ENCODE assay signal across 11 cellular contexts in the genomic region with DNA sequence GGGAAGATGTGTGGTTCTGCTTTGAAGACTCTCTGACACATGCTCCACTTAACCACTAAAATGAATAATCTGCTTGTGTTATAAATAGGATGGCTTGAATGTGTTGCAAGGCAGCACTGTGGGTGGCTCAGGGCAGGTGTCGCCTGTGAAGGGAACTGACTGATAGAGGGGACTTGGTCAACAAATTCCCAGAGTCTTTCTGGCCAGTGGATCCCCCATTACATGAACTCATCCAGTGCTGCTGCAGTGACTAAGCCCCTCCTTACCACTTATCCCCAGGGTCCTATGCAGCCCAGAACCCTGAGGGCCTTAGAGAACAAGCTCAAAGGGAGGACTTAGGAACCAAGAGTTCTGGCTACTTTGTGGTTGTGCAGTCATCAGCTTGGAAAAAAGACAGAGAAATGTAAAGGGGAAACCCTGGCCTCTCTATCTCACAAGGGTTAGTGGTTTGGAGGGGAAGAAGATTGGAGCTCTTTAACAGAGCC.
DNase-seq lines count a peak whose midpoint lies in the region; ATAC-seq and FAIRE-seq lines count a peak whose summit lies in the region.
"Had no signal": no experiment of that assay in that cellular context is flagged by ENCODE, and none has a peak within 500 bp of the region (broad histone marks: within the 10 kb centered on the region; RNA-seq: fewer than 3 reads in every experiment).

No MANE protein-coding gene starts in this region.

- H3K9ac ChIP-seq in adipocyte (ENCODE audit: low read length) (no peak overlapping the region), neuronal stem cell (ENCODE audit: low read depth, low read length, poor library complexity) (no peak overlapping the region)

- no peak overlapping the region for H2BK5ac ChIP-seq in neuronal stem cell (ENCODE audit: low read length)

- no peaks in the 10 kb centered on the region for H3K79me1 ChIP-seq in neuronal stem cell (ENCODE audit: low read depth, low read length)

- no peak overlapping the region for H3K18ac ChIP-seq in neuronal stem cell (ENCODE audit: low read length)

- H3K9me3 Mint-ChIP-seq in stimulated activated naive CD8-positive, alpha-beta T cell treated with anti-CD3 and anti-CD28 coated beads, Interleukin-15, amount 100 ng/mL, for 72 hours: no peaks in the 10 kb centered on the region
- H3K9me3 Mint-ChIP-seq: memory B cell had no signal

- no peak overlapping the region for H2BK15ac ChIP-seq in neuronal stem cell (ENCODE audit: low read length)

- no peak overlapping the region for H2AFZ ChIP-seq in neuronal stem cell (ENCODE audit: low read length)

- DNase-seq in left ventricle myocardium superior: no peak
- no peak for DNase-seq in Right ventricle myocardium inferior (ENCODE audit: missing footprints)
- DNase-seq in adipocyte (ENCODE audit: low read depth): peak; percentile 15
- peak in 1 of 2 donors; percentile 47 for DNase-seq in stimulated activated naive CD8-positive, alpha-beta T cell treated with anti-CD3 and anti-CD28 coated beads, Interleukin-15, amount 100 ng/mL, for 72 hours
- DNase-seq in neuronal stem cell (ENCODE audit: low spot score): no peak
- DNase-seq in frontal cortex (ENCODE audit: low spot score in 2 of 2): no peak
- no peak for DNase-seq in HuH-7.5 (ENCODE audit: low spot score)
- DNase-seq: GOT3, NCI-H1694 had no signal

- H3K4me2 ChIP-seq in neuronal stem cell (ENCODE audit: insufficient read depth, low read length, poor library complexity, severe bottlenecking): no peak overlapping the region

- intact Hi-C loops in left ventricle myocardium superior (cut with micrococcal nuclease): no loop called here
- intact Hi-C loops in Right ventricle myocardium inferior (cut with DNase I): loop anchor here (10.0 kb wide), 1 partner anchor 189 kb away; no protein-coding TSS in a partner anchor

- no peak overlapping the region for H3K4ac ChIP-seq in neuronal stem cell (ENCODE audit: low read length)

- no peak overlapping the region for H3K23ac ChIP-seq in neuronal stem cell (ENCODE audit: low read depth, low read length, poor library complexity)

- H3K36me3 ChIP-seq in adipocyte (ENCODE audit: control insufficient read depth, insufficient read depth, low read length, severe bottlenecking) (no peaks in the 10 kb centered on the region), neuronal stem cell (replicated peaks in 1 of 2; ENCODE audit: control insufficient read depth in 2 of 2, insufficient read depth in 2 of 2, low read length in 2 of 2) (no peaks in the 10 kb centered on the region)

- H3K27me3 ChIP-seq in adipocyte (replicated peaks; ENCODE audit: control insufficient read depth, insufficient read depth, low read length) (no peaks in the 10 kb centered on the region), neuronal stem cell (ENCODE audit: control insufficient read depth in 3 of 3, insufficient read depth in 3 of 3, low read depth in 1 of 3, low read length in 3 of 3) (no peaks in the 10 kb centered on the region)

- H3K4me3 ChIP-seq in adipocyte (ENCODE audit: low read length) (no peak overlapping the region), neuronal stem cell (ENCODE audit: low read length in 2 of 2) (no peak overlapping the region)

- no peak overlapping the region for H4K91ac ChIP-seq in neuronal stem cell (ENCODE audit: low read depth, low read length, poor library complexity)

- no peak overlapping the region for H3K14ac ChIP-seq in neuronal stem cell (ENCODE audit: low read length)

- no CpG with 5 or more reads among the region's 1 CpG for WGBS in neuronal stem cell (ENCODE audit: extremely low coverage in 2 of 2, insufficient read length in 2 of 2, insufficient replicate concordance in 1 of 2), 2 donors

- no peak overlapping the region for H2BK12ac ChIP-seq in neuronal stem cell (ENCODE audit: low read length)

- H2AK5ac ChIP-seq in neuronal stem cell (ENCODE audit: low read depth, low read length): no peak overlapping the region

- H3K4me1 Mint-ChIP-seq in stimulated activated naive CD8-positive, alpha-beta T cell treated with anti-CD3 and anti-CD28 coated beads, Interleukin-15, amount 100 ng/mL, for 72 hours: peaks cover 61% of the 10 kb centered on the region

- H3K4me3 Mint-ChIP-seq in stimulated activated naive CD8-positive, alpha-beta T cell treated with anti-CD3 and anti-CD28 coated beads, Interleukin-15, amount 100 ng/mL, for 72 hours: peak overlapping the region; percentile 39 to 40
- H3K4me3 Mint-ChIP-seq: memory B cell had no signal

- no peak for FAIRE-seq in frontal cortex (lab: Jason Lieb, UNC)

- H3K9me3 ChIP-seq in adipocyte (ENCODE audit: control insufficient read depth, low read length): no peaks in the 10 kb centered on the region
- peaks cover 0 to 2% of the 10 kb centered on the region in 2 donors for H3K9me3 ChIP-seq in neuronal stem cell (replicated peaks in 1 of 2; ENCODE audit: control insufficient read depth in 2 of 2, insufficient read depth in 1 of 2, low read depth in 1 of 2, low read length in 2 of 2)

- H2BK120ac ChIP-seq in neuronal stem cell (ENCODE audit: low read depth, low read length): no peak overlapping the region

- H4K8ac ChIP-seq in neuronal stem cell (ENCODE audit: low read depth, low read length): no peak overlapping the region

- H3K4me1 ChIP-seq in adipocyte (ENCODE audit: control insufficient read depth, insufficient read depth, low read length): peaks cover 11% of the 10 kb centered on the region
- H3K4me1 ChIP-seq in neuronal stem cell (ENCODE audit: control insufficient read depth in 2 of 2, insufficient read depth in 1 of 2, low read depth in 1 of 2, low read length in 2 of 2): peaks cover 0 to 8% of the 10 kb centered on the region in 2 donors

- peak overlapping the region in 1 of 2 donors; percentile 9 for H3K27ac Mint-ChIP-seq in stimulated activated naive CD8-positive, alpha-beta T cell treated with anti-CD3 and anti-CD28 coated beads, Interleukin-15, amount 100 ng/mL, for 72 hours
- H3K27ac Mint-ChIP-seq: memory B cell had no signal

- H3K27me3 Mint-ChIP-seq in stimulated activated naive CD8-positive, alpha-beta T cell treated with anti-CD3 and anti-CD28 coated beads, Interleukin-15, amount 100 ng/mL, for 72 hours: peaks cover 20% of the 10 kb centered on the region

- H3K27ac ChIP-seq in neuronal stem cell (replicated peaks; ENCODE audit: low read length): no peak overlapping the region

- ATAC-seq in left ventricle myocardium superior (peak; percentile 55), Right ventricle myocardium inferior (no peak), HG03139 (IDR thresholded peaks at IDR 0.05; ENCODE audit: unreplicated experiment) (peak; percentile 36)
- peak; percentile 67 for ATAC-seq in stimulated activated naive CD8-positive, alpha-beta T cell treated with anti-CD3 and anti-CD28 coated beads, Interleukin-15, amount 100 ng/mL, for 72 hours
